In the genomic region with DNA sequence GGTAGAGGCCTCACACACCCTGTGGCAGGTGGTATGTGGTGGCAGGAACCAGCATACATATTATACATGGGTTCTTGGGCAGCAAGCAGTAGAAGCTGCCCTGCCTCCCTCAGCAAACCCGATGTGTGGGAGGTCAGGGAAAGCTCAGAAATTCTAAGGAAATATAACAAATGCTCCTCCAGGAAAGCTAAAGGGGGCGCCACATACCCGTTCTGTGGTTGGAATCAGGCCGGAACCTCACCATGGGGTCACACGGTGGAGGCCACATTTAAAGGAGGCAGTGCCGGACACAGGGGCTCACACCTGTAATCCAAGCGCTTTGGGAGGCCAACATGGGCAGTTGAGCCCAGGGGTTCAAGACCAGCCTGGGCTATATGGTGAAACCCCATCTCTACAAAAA, we compare ENCODE assay signal across 11 cellular contexts. TPM values are rescaled to one million over a fixed set of nuclear protein-coding genes. Genes with fewer than 3 reads are reported as not detected.
DNase-seq lines count a peak whose midpoint lies in the region; ATAC-seq and TF ChIP-seq lines count a peak whose summit lies in the region.
"Had no signal": no experiment of that assay in that cellular context is flagged by ENCODE, and none has a peak within 500 bp of the region (broad histone marks: within the 10 kb centered on the region; RNA-seq: fewer than 3 reads in every experiment).

No MANE protein-coding gene starts in this region.

- intact Hi-C loops in esophagus squamous epithelium (cut with DNase I), result no loop called here

- H3K27ac Mint-ChIP-seq in GM23338, result no peak overlapping the region
- H3K27ac Mint-ChIP-seq in progenitor cell of endocrine pancreas, result no peak overlapping the region
- H3K27ac Mint-ChIP-seq: activated naive CD8-positive, alpha-beta T cell treated with anti-CD3 and anti-CD28 coated beads, Interleukin-2, amount 50 U/mL, for 24 hours had no signal

- WGBS in esophagus squamous epithelium, 2 donors, result 71 to 76% methylated on average over 3 to 7 of the region's 7 CpGs

- H3K36me3 ChIP-seq in GM23338 (ENCODE audit: insufficient read depth), result no peaks in the 10 kb centered on the region
- H3K36me3 ChIP-seq in esophagus squamous epithelium, result no peaks in the 10 kb centered on the region

- no peak overlapping the region for H3K4me3 Mint-ChIP-seq in GM23338
- no peak overlapping the region for H3K4me3 Mint-ChIP-seq in progenitor cell of endocrine pancreas (ENCODE audit: low read depth)
- H3K4me3 Mint-ChIP-seq: activated naive CD8-positive, alpha-beta T cell treated with anti-CD3 and anti-CD28 coated beads, Interleukin-2, amount 50 U/mL, for 24 hours had no signal

- no peaks in the 10 kb centered on the region for H3K4me1 ChIP-seq in GM23338 (ENCODE audit: insufficient read depth)
- no peaks in the 10 kb centered on the region for H3K4me1 ChIP-seq in esophagus squamous epithelium

- H3K36me3 Mint-ChIP-seq in GM23338 (ENCODE audit: low read depth), result no peaks in the 10 kb centered on the region
- no peaks in the 10 kb centered on the region for H3K36me3 Mint-ChIP-seq in progenitor cell of endocrine pancreas (ENCODE audit: insufficient read depth)

- H3K4me3 ChIP-seq in GM23338, result no peak overlapping the region
- no peak overlapping the region for H3K4me3 ChIP-seq in fibroblast of villous mesenchyme (ENCODE audit: low read depth, low read length)
- H3K4me3 ChIP-seq in esophagus squamous epithelium, result no peak overlapping the region

- H3K27me3 ChIP-seq in GM23338 (ENCODE audit: insufficient read depth) (no peaks in the 10 kb centered on the region), esophagus squamous epithelium (peaks cover 0 to 8% (median 0%) of the 10 kb centered on the region in 4 donors)

- H3K27me3 Mint-ChIP-seq in GM23338 (ENCODE audit: insufficient read depth, low read depth, poor library complexity), result peaks cover 10% of the 10 kb centered on the region
- H3K27me3 Mint-ChIP-seq in progenitor cell of endocrine pancreas, result no peaks in the 10 kb centered on the region
- H3K27me3 Mint-ChIP-seq: activated naive CD8-positive, alpha-beta T cell treated with anti-CD3 and anti-CD28 coated beads, Interleukin-2, amount 50 U/mL, for 24 hours had no signal

- H3K27ac ChIP-seq in GM23338 (ENCODE audit: low read depth), result no peak overlapping the region
- H3K27ac ChIP-seq in esophagus squamous epithelium, result no peak overlapping the region

- H3K4me1 Mint-ChIP-seq in GM23338, result no peaks in the 10 kb centered on the region
- peaks cover 3% of the 10 kb centered on the region for H3K4me1 Mint-ChIP-seq in progenitor cell of endocrine pancreas (ENCODE audit: low read depth)

- ATAC-seq in GM23338 (peak; percentile 65), HG02642 (IDR thresholded peaks at IDR 0.05; ENCODE audit: poor library complexity, unreplicated experiment) (no peak)
- ATAC-seq: activated naive CD8-positive, alpha-beta T cell treated with anti-CD3 and anti-CD28 coated beads, Interleukin-2, amount 50 U/mL, for 24 hours had no signal

- H3K79me2 ChIP-seq in GM23338 (replicated peaks; ENCODE audit: insufficient read depth), result no peaks in the 10 kb centered on the region

- H3K9me2 ChIP-seq in GM23338 (ENCODE audit: insufficient read depth), result no peaks in the 10 kb centered on the region

- TF ChIP-seq CTCF in GM23338 (conservative IDR thresholded peaks at IDR 0.05; ENCODE audit: low read depth in 2 of 2) (peak; percentile 63 to 77), fibroblast of villous mesenchyme (IDR thresholded peaks at IDR 0.05; ENCODE audit: insufficient read depth, low read depth, low read length) (peak; percentile 37), progenitor cell of endocrine pancreas (IDR thresholded peaks at IDR 0.05; ENCODE audit: unreplicated experiment) (peak; percentile 40), esophagus squamous epithelium (IDR thresholded peaks at IDR 0.05) (peak in 2 of 6 experiments; percentile 9 to 33)

- DNase-seq in GM23338 (ENCODE audit: low spot score) (peak; percentile 76), RPMI7951 (ENCODE audit: low read depth) (peak; percentile 15), fibroblast of villous mesenchyme (ENCODE audit: low read depth) (peak; percentile 18), progenitor cell of endocrine pancreas (ENCODE audit: low spot score, unreplicated experiment) (no peak), esophagus squamous epithelium (lab: John Stamatoyannopoulos, UW) (no peak), T1000 (lab: John Stamatoyannopoulos, UW) (no peak)
- DNase-seq: activated naive CD8-positive, alpha-beta T cell treated with anti-CD3 and anti-CD28 coated beads, Interleukin-2, amount 50 U/mL, for 24 hours; DMS153; NCI-H1436; T-helper 2 cell had no signal

- H3F3A ChIP-seq in GM23338 (replicated peaks; ENCODE audit: low read depth), result no peaks in the 10 kb centered on the region

- no peak overlapping the region for H3K4me2 ChIP-seq in GM23338

- TF ChIP-seq POLR2A in esophagus squamous epithelium (IDR thresholded peaks at IDR 0.05), result no peak

- H2AFZ ChIP-seq in GM23338, result no peak overlapping the region

- H4K20me1 ChIP-seq in GM23338 (replicated peaks; ENCODE audit: insufficient read depth), result no peaks in the 10 kb centered on the region

- no peaks in the 10 kb centered on the region for H3K9me3 ChIP-seq in esophagus squamous epithelium

- H3K9me3 Mint-ChIP-seq in GM23338, result no peaks in the 10 kb centered on the region
- H3K9me3 Mint-ChIP-seq in progenitor cell of endocrine pancreas (ENCODE audit: low read depth), result no peaks in the 10 kb centered on the region
- H3K9me3 Mint-ChIP-seq: activated naive CD8-positive, alpha-beta T cell treated with anti-CD3 and anti-CD28 coated beads, Interleukin-2, amount 50 U/mL, for 24 hours had no signal

TF ChIP-seq in GM23338, 12 proteins besides CTCF, POLR2A, EP300 and RAD21 (continues in another document):
- no peak for TF ChIP-seq STAT1 (IDR thresholded peaks at IDR 0.05; ENCODE audit: unreplicated experiment)

RNA-seq across cellular contexts. Expression of a gene that starts 12.4 kb away (rescaled TPM):
- 65.9 and 68.6 TPM in 2 replicates for total RNA-seq in GM23338 (2014; rRNA removed; shearing (Covaris generic))
- 28.3 and 31.4 TPM in 2 replicates for polyA plus RNA-seq in GM23338 (2016; fragmentation: Nextera tagmentation; extraction: Ambion mirVana)
- total RNA-seq in RPMI7951 (2014; rRNA removed; shearing (Covaris generic)), result 17.7 and 19.8 TPM in 2 replicates
- total RNA-seq in fibroblast of villous mesenchyme, result 23.3 and 23.5 TPM in 2 replicates
- total RNA-seq in progenitor cell of endocrine pancreas, result 32.0 and 34.8 TPM in 2 replicates
- 10 to 100 TPM; 16.8 to 30.2 (median 21.0) TPM for total RNA-seq in esophagus squamous epithelium

RNA-seq across cellular contexts. Expression of a gene that starts 28.6 kb away (rescaled TPM):
- total RNA-seq in GM23338 (2014; rRNA removed; shearing (Covaris generic)), result not detected in 2 replicates
- polyA plus RNA-seq in GM23338 (2016; fragmentation: Nextera tagmentation; extraction: Ambion mirVana), result not detected in 2 replicates
- not detected in 2 replicates for total RNA-seq in RPMI7951 (2014; rRNA removed; shearing (Covaris generic))
- total RNA-seq in fibroblast of villous mesenchyme (not detected in 2 replicates), progenitor cell of endocrine pancreas (5.6 and 6.8 TPM in 2 replicates), esophagus squamous epithelium (under 1 TPM in 1 of 4 donors, not detected in 3; 0.79 TPM)

RNA-seq across cellular contexts. Expression of a gene that starts 55.1 kb away (rescaled TPM):
- total RNA-seq in GM23338 (2014; rRNA removed; shearing (Covaris generic)), result not detected in 2 replicates
- polyA plus RNA-seq in GM23338 (2016; fragmentation: Nextera tagmentation; extraction: Ambion mirVana), result not detected in 2 replicates
- not detected in 2 replicates for total RNA-seq in RPMI7951 (2014; rRNA removed; shearing (Covaris generic))
- not detected in 2 replicates for total RNA-seq in fibroblast of villous mesenchyme
- total RNA-seq in progenitor cell of endocrine pancreas, result not detected in 2 replicates
- 1 to 10 TPM in 3 of 4 donors, not detected in 1; 1.5 to 3.9 (median 2.1) TPM for total RNA-seq in esophagus squamous epithelium

Comparison
In these comparisons a context has a peak if more than half of its experiments do, and no peak if none do; other contexts are left out.
1. DNase-seq: peak in GM23338 (single experiment), RPMI7951 (single experiment) and fibroblast of villous mesenchyme (single experiment); none in progenitor cell of endocrine pancreas (single experiment), esophagus squamous epithelium (single experiment) and T1000 (single experiment).